In the genomic region with DNA sequence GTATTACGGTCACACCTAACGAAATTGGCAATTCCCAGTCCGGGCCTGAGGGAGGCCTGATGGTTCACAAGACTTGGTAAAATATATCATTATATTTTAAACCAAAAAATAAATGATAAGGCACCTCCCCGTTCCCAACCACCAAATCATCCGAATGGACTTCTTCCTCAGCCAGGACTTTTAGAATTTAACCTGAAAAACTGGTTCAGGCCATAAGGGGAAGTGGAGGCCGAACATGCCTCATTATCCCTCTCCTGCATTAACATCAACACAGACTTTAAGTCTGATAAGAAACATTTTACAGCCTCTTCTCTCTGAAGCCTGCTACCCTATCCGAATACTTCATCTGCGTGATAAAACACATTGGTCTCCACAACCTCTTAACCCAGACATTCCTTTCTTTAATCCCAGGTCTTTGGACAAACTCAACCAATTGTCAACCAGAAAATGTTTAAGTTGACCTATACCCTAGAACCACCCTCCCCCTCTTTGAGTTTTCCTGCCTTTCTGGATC, we compare ENCODE assay signal across 8 cellular contexts. TPM values are rescaled to one million over a fixed set of nuclear protein-coding genes. Genes with fewer than 3 reads are reported as not detected.
DNase-seq lines count a peak whose midpoint lies in the region; ATAC-seq and TF ChIP-seq lines count a peak whose summit lies in the region.

No MANE protein-coding gene starts in this region.

- intact Hi-C loops in adrenal gland (cut with DNase I) (no loop called here), left lung (cut with DNase I) (no loop called here), thyroid gland (cut with DNase I) (no loop called here)

- 41 to 47% (median 44%) methylated on average over 8 of the region's 8 CpGs for WGBS in adrenal gland, 4 donors
- WGBS in thyroid gland, 2 donors = 35 to 40% methylated on average over 8 of the region's 8 CpGs

- TF ChIP-seq POLR2A in adrenal gland (IDR thresholded peaks at IDR 0.05) (no peak), thyroid gland (IDR thresholded peaks at IDR 0.05) (no peak)

- no peaks in the 10 kb centered on the region for H3K36me3 Mint-ChIP-seq in activated T-cell treated with anti-CD3 and anti-CD28 coated beads, Interleukin-2, amount 50 U/mL, for 4 hours (ENCODE audit: insufficient read depth)

- no peak for ATAC-seq in activated T-cell treated with anti-CD3 and anti-CD28 coated beads, Interleukin-2, amount 50 U/mL, for 4 hours
- no peak for ATAC-seq in left lung
- no peak for ATAC-seq in HG02678 (IDR thresholded peaks at IDR 0.05; ENCODE audit: unreplicated experiment)
- no peak for ATAC-seq in HG02884 (IDR thresholded peaks at IDR 0.05; ENCODE audit: unreplicated experiment)

- POLR2A ChIA-PET in GM10248 (lab: Yijun Ruan, JAX) = no interaction called here

- CTCF ChIA-PET in GM10248 (lab: Yijun Ruan, JAX) = interaction anchor here (0.7 to 1.1 kb wide), 2 partner anchors 19 kb away, joined by 3 read pairs; no protein-coding TSS in a partner anchor

- no peaks in the 10 kb centered on the region for H3K36me3 ChIP-seq in adrenal gland (replicated peaks in 1 of 2)
- H3K36me3 ChIP-seq in left lung = no peaks in the 10 kb centered on the region
- H3K36me3 ChIP-seq in thyroid gland = no peaks in the 10 kb centered on the region

- peaks cover 16% of the 10 kb centered on the region for H3K4me1 Mint-ChIP-seq in activated T-cell treated with anti-CD3 and anti-CD28 coated beads, Interleukin-2, amount 50 U/mL, for 4 hours (ENCODE audit: low read depth)

- no peaks in the 10 kb centered on the region for H3K9me3 Mint-ChIP-seq in activated T-cell treated with anti-CD3 and anti-CD28 coated beads, Interleukin-2, amount 50 U/mL, for 4 hours

- H3K4me1 ChIP-seq in adrenal gland (replicated peaks in 1 of 2) (peaks cover 0 to 28% of the 10 kb centered on the region in 2 donors), left lung (peaks cover 0 to 17% of the 10 kb centered on the region in 2 donors), thyroid gland (peaks cover 6 to 12% of the 10 kb centered on the region in 2 donors)

- no peak for DNase-seq in activated T-cell treated with anti-CD3 and anti-CD28 coated beads, Interleukin-2, amount 50 U/mL, for 4 hours
- no peak for DNase-seq in activated T-cell treated with anti-CD3 and anti-CD28 coated beads, Interleukin-2, amount 50 U/mL, for 48 hours
- DNase-seq in adrenal gland (peak in 1 of 7 donors; percentile 51), left lung (no peak), thyroid gland (no peak), GM10248 (ENCODE audit: extremely low spot score) (no peak)

- H3K4me3 ChIP-seq in adrenal gland = peak overlapping the region in 2 of 4 donors; percentile 80
- peak overlapping the region; percentile 59 to 70 for H3K4me3 ChIP-seq in left lung
- peak overlapping the region in 2 of 3 donors; percentile 26 to 63 for H3K4me3 ChIP-seq in thyroid gland (replicated peaks in 1 of 3)

- H3K4me3 Mint-ChIP-seq in activated T-cell treated with anti-CD3 and anti-CD28 coated beads, Interleukin-2, amount 50 U/mL, for 4 hours = peak overlapping the region; percentile 77

- peak overlapping the region in 3 of 5 donors; percentile 81 to 94 (median 89) for H3K27ac ChIP-seq in adrenal gland
- peak overlapping the region; percentile 71 to 84 for H3K27ac ChIP-seq in left lung
- H3K27ac ChIP-seq in thyroid gland = peak overlapping the region; percentile 62 to 83 (median 81)

- H3K9me3 ChIP-seq in adrenal gland (replicated peaks in 1 of 3) = no peaks in the 10 kb centered on the region
- no peaks in the 10 kb centered on the region for H3K9me3 ChIP-seq in left lung
- no peaks in the 10 kb centered on the region for H3K9me3 ChIP-seq in thyroid gland

- TF ChIP-seq CTCF in adrenal gland (IDR thresholded peaks at IDR 0.05) (no peak), left lung (IDR thresholded peaks at IDR 0.05) (no peak), thyroid gland (IDR thresholded peaks at IDR 0.05) (peak in 1 of 6 experiments; percentile 4), GM10248 (IDR thresholded peaks at IDR 0.05; ENCODE audit: control extremely low read depth, extremely low read depth, low read depth, missing control alignments) (no peak)

- no peaks in the 10 kb centered on the region for H3K27me3 Mint-ChIP-seq in activated T-cell treated with anti-CD3 and anti-CD28 coated beads, Interleukin-2, amount 50 U/mL, for 4 hours (ENCODE audit: low read depth)

- H3K27me3 ChIP-seq in adrenal gland = no peaks in the 10 kb centered on the region
- no peaks in the 10 kb centered on the region for H3K27me3 ChIP-seq in left lung
- H3K27me3 ChIP-seq in thyroid gland = no peaks in the 10 kb centered on the region

RNA-seq across cellular contexts. Expression of a gene that starts 0.8 kb away (rescaled TPM):
- 10 to 100 TPM; 23.6 to 28.1 (median 25.4) TPM for total RNA-seq in activated T-cell treated with anti-CD3 and anti-CD28 coated beads, Interleukin-2, amount 50 U/mL, for 4 hours
- total RNA-seq in adrenal gland (100 to 1,000 TPM in 3 of 8 donors, 10 to 100 TPM in 5; 61.0 to 140 (median 97.1) TPM), left lung (10 to 100 TPM; 35.1 to 48.6 TPM), thyroid gland (10 to 100 TPM; 56.1 to 72.2 (median 59.7) TPM)
- polyA plus RNA-seq in adrenal gland = 10 to 100 TPM; 40.8 to 51.3 (median 48.9) TPM
